Comparison of ENCODE assay signal across 8 cellular contexts in the genomic region with DNA sequence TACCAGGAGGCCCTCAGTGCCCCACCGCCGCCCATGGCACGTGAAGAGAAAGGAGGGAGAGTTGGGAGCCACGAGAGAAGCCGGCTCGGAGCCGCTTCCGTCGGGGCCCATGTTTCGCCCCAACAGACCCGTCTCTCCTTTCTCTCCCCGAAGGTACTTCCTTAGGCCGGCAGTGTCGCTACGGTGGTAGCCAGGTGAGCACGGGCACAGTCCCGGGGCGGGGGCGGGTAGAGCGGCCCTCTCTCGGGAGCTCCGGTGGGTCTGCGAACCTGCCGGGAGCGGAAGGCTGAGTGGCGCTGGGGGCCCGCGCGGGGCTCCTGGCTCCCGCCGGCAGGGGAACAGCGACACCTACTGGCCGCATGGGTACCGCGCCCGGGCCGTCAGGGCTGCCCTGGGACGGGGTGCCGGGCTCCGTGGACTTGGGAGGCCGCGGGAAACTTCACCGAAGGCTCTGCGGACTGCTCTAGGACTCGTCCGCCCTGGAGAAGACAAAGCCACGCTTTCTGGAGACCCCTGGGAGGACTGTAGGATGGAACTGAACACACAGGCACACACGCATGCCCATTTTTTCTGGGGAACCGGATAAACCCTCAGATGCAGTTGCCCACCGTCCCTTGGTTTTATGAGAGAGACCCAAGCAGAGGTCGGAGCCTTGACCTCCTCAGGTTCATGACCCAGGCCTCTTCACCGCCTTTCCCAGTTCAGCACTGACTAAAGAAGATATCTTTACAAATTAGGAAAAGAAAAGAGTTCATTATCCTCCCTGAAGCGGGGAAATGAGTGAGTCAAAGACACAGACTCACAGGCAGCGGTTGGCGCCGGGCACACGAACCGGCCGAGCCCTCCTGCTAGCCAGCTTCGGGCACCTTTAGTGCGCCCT.
DNase-seq lines count a peak whose midpoint lies in the region; ATAC-seq and TF ChIP-seq lines count a peak whose summit lies in the region.

No MANE protein-coding gene starts in this region.

- peaks cover 81% of the 10 kb centered on the region for H3K27me3 Mint-ChIP-seq in activated CD4-positive, alpha-beta memory T cell treated with anti-CD3 and anti-CD28 coated beads, Interleukin-2, amount 10 ng/mL, durations not matched to agents 7 days and 5 days

- ATAC-seq in GM18858 (IDR thresholded peaks at IDR 0.05; ENCODE audit: unreplicated experiment) (peak; percentile 63), HG03060 (IDR thresholded peaks at IDR 0.05; ENCODE audit: low read depth, unreplicated experiment) (peak; percentile 62)

- peaks cover 21% of the 10 kb centered on the region for H3K4me1 Mint-ChIP-seq in activated CD4-positive, alpha-beta memory T cell treated with anti-CD3 and anti-CD28 coated beads, Interleukin-2, amount 10 ng/mL, durations not matched to agents 7 days and 5 days

- peak overlapping the region; percentile 48 for H3K4me3 ChIP-seq in AG04449 (ENCODE audit: low read depth, low read length)

- no peaks in the 10 kb centered on the region for H3K9me3 Mint-ChIP-seq in activated CD4-positive, alpha-beta memory T cell treated with anti-CD3 and anti-CD28 coated beads, Interleukin-2, amount 10 ng/mL, durations not matched to agents 7 days and 5 days

- TF ChIP-seq CTCF in AG04449 (IDR thresholded peaks at IDR 0.05; ENCODE audit: insufficient read depth, low read length, missing control alignments) = peak; percentile 93

- H3K36me3 Mint-ChIP-seq in activated CD4-positive, alpha-beta memory T cell treated with anti-CD3 and anti-CD28 coated beads, Interleukin-2, amount 10 ng/mL, durations not matched to agents 7 days and 5 days (ENCODE audit: low read depth) = peaks cover 9% of the 10 kb centered on the region

- POLR2A ChIA-PET in AG04449 (lab: Yijun Ruan, JAX) = no interaction called here
- POLR2A ChIA-PET in activated CD4-positive, alpha-beta memory T cell treated with anti-CD3 and anti-CD28 coated beads, Interleukin-2, amount 10 ng/mL, durations not matched to agents 7 days and 5 days (lab: Charles Lee) = interaction anchor here (1.0 to 1.5 kb wide), 2 partner anchors 10 to 14 kb away, joined by 3 to 6 read pairs; no protein-coding TSS in a partner anchor

- peak overlapping the region; percentile 39 for H3K4me3 Mint-ChIP-seq in activated CD4-positive, alpha-beta memory T cell treated with anti-CD3 and anti-CD28 coated beads, Interleukin-2, amount 10 ng/mL, durations not matched to agents 7 days and 5 days

- CTCF ChIA-PET in AG04449 (lab: Yijun Ruan, JAX) = interaction anchor here (0.9 to 4.6 kb wide), 15 partner anchors 9 to 925 kb away, joined by 3 to 77 read pairs (median 5); no protein-coding TSS in a partner anchor
- CTCF ChIA-PET in activated CD4-positive, alpha-beta memory T cell treated with anti-CD3 and anti-CD28 coated beads, Interleukin-2, amount 10 ng/mL, durations not matched to agents 7 days and 5 days (lab: Charles Lee) = interaction anchor here (0.7 to 3.7 kb wide), 11 partner anchors 11 to 1828 kb away, joined by 3 to 33 read pairs (median 4); no protein-coding TSS in a partner anchor

- DNase-seq in AG04449 (ENCODE audit: low read depth, low spot score) (no peak), NCI-H446 treated with DMSO at 0.1 percent for 48 hours (lab: John Stamatoyannopoulos, UW) (peak; percentile 31), mesenteric fat pad (ENCODE audit: low spot score) (peak; percentile 93)
- DNase-seq in activated CD4-positive, alpha-beta memory T cell treated with anti-CD3 and anti-CD28 coated beads, Interleukin-2, amount 10 ng/mL, durations not matched to agents 7 days and 5 days = peak; percentile 77
- DNase-seq in effector CD4-positive, alpha-beta T cell = peak; percentile 57
- DNase-seq in stimulated activated CD8-positive, alpha-beta memory T cell treated with anti-CD3 and anti-CD28 coated beads, Interleukin-15, amount 100 ng/mL, for 4 hours (ENCODE audit: low read depth in 2 of 2) = peak; percentile 27 to 51

- H3K27ac Mint-ChIP-seq in activated CD4-positive, alpha-beta memory T cell treated with anti-CD3 and anti-CD28 coated beads, Interleukin-2, amount 10 ng/mL, durations not matched to agents 7 days and 5 days = no peak overlapping the region
